ENCODE assay signal across 18 cellular contexts in genomic region chr11:34641981-34642380, GRCh38. TPM values are rescaled to one million over a fixed set of nuclear protein-coding genes. Genes with fewer than 3 reads are reported as not detected.
DNase-seq lines count a peak whose midpoint lies in the region; ATAC-seq and TF ChIP-seq lines count a peak whose summit lies in the region.
"Had no signal": no experiment of that assay in that cellular context is flagged by ENCODE, and none has a peak within 500 bp of the region (broad histone marks: within the 10 kb centered on the region; RNA-seq: fewer than 3 reads in every experiment).

No MANE protein-coding gene starts in this region.

- 47 to 53% methylated on average over 5 of the region's 5 CpGs for WGBS in transverse colon (ENCODE audit: low coverage in 1 of 2), 2 donors

- H3K9me3 Mint-ChIP-seq in nephron progenitor cell: no peaks in the 10 kb centered on the region
- H3K9me3 Mint-ChIP-seq: activated T-helper 17 cell treated with anti-CD3 and anti-CD28 coated beads, Interleukin-2, amount 50 U/mL, for 72 hours had no signal

- peak; percentile 32; the same call in 2 of the 3 replicates for ATAC-seq in RWPE2 (ENCODE audit: low read depth)
- ATAC-seq: activated T-helper 17 cell treated with anti-CD3 and anti-CD28 coated beads, Interleukin-2, amount 50 U/mL, for 72 hours had no signal

- no peaks in the 10 kb centered on the region for H3K27me3 Mint-ChIP-seq in nephron progenitor cell (ENCODE audit: low read depth, poor library complexity)

- no peak overlapping the region for H3K4me3 Mint-ChIP-seq in nephron progenitor cell
- H3K4me3 Mint-ChIP-seq: activated T-helper 17 cell treated with anti-CD3 and anti-CD28 coated beads, Interleukin-2, amount 50 U/mL, for 72 hours had no signal

- peak overlapping the region; percentile 77 for H3K27ac ChIP-seq in RWPE2 (ENCODE audit: poor library complexity, severe bottlenecking)
- H3K27ac ChIP-seq in transverse colon: peak overlapping the region; percentile 85 to 89 (median 86)
- H3K27ac ChIP-seq: brain microvascular endothelial cell, coronary artery, neutrophil had no signal

- DNase-seq in LoVo (ENCODE audit: low spot score): peak; percentile 71
- DNase-seq in RWPE2 (ENCODE audit: low spot score): no peak
- DNase-seq in kidney tubule cell (ENCODE audit: low spot score): peak; percentile 42
- no peak for DNase-seq in transverse colon
- DNase-seq in nephron progenitor cell: no peak
- no peak for DNase-seq in NCI-H226
- DNase-seq in SIG-M5 (lab: John Stamatoyannopoulos, UW): no peak
- DNase-seq: activated CD4-positive, alpha-beta T cell treated with anti-CD3 and anti-CD28 coated beads for 48 hours; brain microvascular endothelial cell; MM.1S; NCI-H187 treated with DMSO at 0.1 percent for 48 hours; NCI-H446 treated with DMSO at 0.1 percent for 48 hours; T-helper 1 cell had no signal

- intact Hi-C loops in transverse colon (cut with DNase I; ENCODE audit: low total_unique reads): no loop called here

- no peak for TF ChIP-seq POLR2A in transverse colon (IDR thresholded peaks at IDR 0.05)

- no peak for TF ChIP-seq EP300 in transverse colon (IDR thresholded peaks at IDR 0.05; ENCODE audit: low read depth)

- in situ Hi-C loops in transverse colon (cut with MboI; ENCODE audit: low pct_ligation_motif_present in 1 of 4, low pct_unique_long_range_greater_than_20kb in 1 of 4, low sequenced_read_pairs in 3 of 4): no loop called here

- no peak overlapping the region for H3K4me3 ChIP-seq in RWPE2 (ENCODE audit: severe bottlenecking)
- peak overlapping the region in 2 of 4 donors; percentile 15 to 38 for H3K4me3 ChIP-seq in transverse colon
- H3K4me3 ChIP-seq: coronary artery had no signal

- H3K4me1 ChIP-seq in RWPE2 (ENCODE audit: insufficient read depth, poor library complexity, severe bottlenecking) (peaks cover 70% of the 10 kb centered on the region), transverse colon (peaks cover 7 to 71% (median 40%) of the 10 kb centered on the region in 4 donors)

- H3K36me3 ChIP-seq in RWPE2 (ENCODE audit: low read depth) (no peaks in the 10 kb centered on the region), transverse colon (peaks cover 0 to 4% (median 0%) of the 10 kb centered on the region in 4 donors)
- H3K36me3 ChIP-seq: brain microvascular endothelial cell, neutrophil had no signal

- no peaks in the 10 kb centered on the region for H3K36me3 Mint-ChIP-seq in nephron progenitor cell (ENCODE audit: low read depth)

- no peak for TF ChIP-seq CTCF in RWPE2 (IDR thresholded peaks at IDR 0.05; ENCODE audit: poor library complexity, severe bottlenecking)
- TF ChIP-seq CTCF in transverse colon (IDR thresholded peaks at IDR 0.05): no peak
- no peak for TF ChIP-seq CTCF in nephron progenitor cell (IDR thresholded peaks at IDR 0.05)

- H3K9me3 ChIP-seq in RWPE2 (ENCODE audit: severe bottlenecking) (no peaks in the 10 kb centered on the region), transverse colon (no peaks in the 10 kb centered on the region)
- H3K9me3 ChIP-seq: neutrophil had no signal

- H3K27me3 ChIP-seq in RWPE2 (ENCODE audit: insufficient read depth, poor library complexity, severe bottlenecking) (no peaks in the 10 kb centered on the region), transverse colon (no peaks in the 10 kb centered on the region)
- H3K27me3 ChIP-seq: brain microvascular endothelial cell, neutrophil had no signal

- H3K27ac Mint-ChIP-seq in nephron progenitor cell: no peak overlapping the region
- H3K27ac Mint-ChIP-seq: activated T-helper 17 cell treated with anti-CD3 and anti-CD28 coated beads, Interleukin-2, amount 50 U/mL, for 72 hours had no signal

- peaks cover 49% of the 10 kb centered on the region for H3K4me1 Mint-ChIP-seq in nephron progenitor cell
- H3K4me1 Mint-ChIP-seq: activated T-helper 17 cell treated with anti-CD3 and anti-CD28 coated beads, Interleukin-2, amount 50 U/mL, for 72 hours had no signal

RNA-seq across cellular contexts. Expression of gene EHF, which starts 21.1 kb away (rescaled TPM):
- 100 to 1,000 TPM; 206 to 406 (median 262) TPM for total RNA-seq in transverse colon
- total RNA-seq: G401, H1 had no signal

Comparison
In these comparisons a context has a peak if more than half of its experiments do, and no peak if none do; other contexts are left out.
1. DNase-seq: peak in LoVo (single experiment) and kidney tubule cell (single experiment); none in RWPE2 (single experiment), transverse colon (single experiment), nephron progenitor cell (single experiment), NCI-H226 (single experiment) and SIG-M5 (single experiment).